In genomic region chr13:50685491-50685890, GRCh38 we compare ENCODE assay signal across 9 cellular contexts.
DNase-seq lines count a peak whose midpoint lies in the region; ATAC-seq and TF ChIP-seq lines count a peak whose summit lies in the region.
"Had no signal": no experiment of that assay in that cellular context is flagged by ENCODE, and none has a peak within 500 bp of the region (broad histone marks: within the 10 kb centered on the region; RNA-seq: fewer than 3 reads in every experiment).

No MANE protein-coding gene starts in this region.

- peaks cover 0 to 9% (median 1%) of the 10 kb centered on the region in 4 donors for H3K4me1 ChIP-seq in transverse colon

- in situ Hi-C loops in brain microvascular endothelial cell (cut with HindIII; ENCODE audit: low pct_ligation_motif_present, low sequenced_read_pairs) = no loop called here
- in situ Hi-C loops in transverse colon (cut with MboI; ENCODE audit: low pct_ligation_motif_present in 1 of 4, low pct_unique_long_range_greater_than_20kb in 1 of 4, low sequenced_read_pairs in 3 of 4) = no loop called here

- intact Hi-C loops in transverse colon (cut with DNase I; ENCODE audit: low total_unique reads) = no loop called here

- no peak overlapping the region for H3K4me3 ChIP-seq in brain microvascular endothelial cell (ENCODE audit: low read depth, low read length)
- H3K4me3 ChIP-seq in transverse colon = no peak overlapping the region
- H3K4me3 ChIP-seq in WERI-Rb-1 (ENCODE audit: low read depth, low read length) = no peak overlapping the region

- H3K36me3 ChIP-seq in brain microvascular endothelial cell (replicated peaks) (no peaks in the 10 kb centered on the region), transverse colon (no peaks in the 10 kb centered on the region), WERI-Rb-1 (no peaks in the 10 kb centered on the region)

- DNase-seq in NCI-H146 (lab: John Stamatoyannopoulos, UW) (peak; percentile 13), NCI-H146 treated with DMSO at 0.1 percent for 48 hours (lab: John Stamatoyannopoulos, UW; ENCODE audit: unreplicated experiment) (no peak), brain microvascular endothelial cell (peak; percentile 58), transverse colon (peak; percentile 41), WERI-Rb-1 (no peak)
- DNase-seq: H9 had no signal

- H3K27ac ChIP-seq in brain microvascular endothelial cell = no peak overlapping the region
- peak overlapping the region; percentile 72 for H3K27ac ChIP-seq in layer of hippocampus (ENCODE audit: low read depth, low read length)
- peak overlapping the region in 2 of 4 donors; percentile 1 to 24 for H3K27ac ChIP-seq in transverse colon
- H3K27ac ChIP-seq in WERI-Rb-1 = no peak overlapping the region

- TF ChIP-seq POLR2A in transverse colon (IDR thresholded peaks at IDR 0.05) = no peak

- TF ChIP-seq CTCF in brain microvascular endothelial cell (IDR thresholded peaks at IDR 0.05; ENCODE audit: low read depth, low read length, missing control alignments) (no peak), transverse colon (IDR thresholded peaks at IDR 0.05) (no peak), WERI-Rb-1 (IDR thresholded peaks at IDR 0.05; ENCODE audit: low read depth, low read length) (no peak)

- WGBS in transverse colon (ENCODE audit: low coverage in 1 of 2), 2 donors = 44 to 52% methylated on average over 2 to 3 of the region's 3 CpGs

- H3K27me3 ChIP-seq in brain microvascular endothelial cell (replicated peaks) (no peaks in the 10 kb centered on the region), layer of hippocampus (ENCODE audit: control insufficient read depth, insufficient read depth, low read length) (no peaks in the 10 kb centered on the region), transverse colon (no peaks in the 10 kb centered on the region), WERI-Rb-1 (ENCODE audit: insufficient read depth, low read depth, severe bottlenecking) (no peaks in the 10 kb centered on the region)

- no peak for ATAC-seq in GM21390 (IDR thresholded peaks at IDR 0.05; ENCODE audit: unreplicated experiment)
- ATAC-seq in GM21529 (IDR thresholded peaks at IDR 0.05; ENCODE audit: unreplicated experiment) = no peak

- H3K9me3 ChIP-seq in transverse colon (no peaks in the 10 kb centered on the region), WERI-Rb-1 (ENCODE audit: severe bottlenecking) (no peaks in the 10 kb centered on the region)

- no peak for TF ChIP-seq EP300 in transverse colon (IDR thresholded peaks at IDR 0.05; ENCODE audit: low read depth)

Comparison
In these comparisons a context has a peak if more than half of its experiments do, and no peak if none do; other contexts are left out.
1. DNase-seq: peak in NCI-H146 (single experiment), brain microvascular endothelial cell (single experiment) and transverse colon (single experiment); none in NCI-H146 treated with DMSO at 0.1 percent for 48 hours (single experiment) and WERI-Rb-1 (single experiment).